Comparison of ENCODE assay signal across 8 cellular contexts in the genomic region with DNA sequence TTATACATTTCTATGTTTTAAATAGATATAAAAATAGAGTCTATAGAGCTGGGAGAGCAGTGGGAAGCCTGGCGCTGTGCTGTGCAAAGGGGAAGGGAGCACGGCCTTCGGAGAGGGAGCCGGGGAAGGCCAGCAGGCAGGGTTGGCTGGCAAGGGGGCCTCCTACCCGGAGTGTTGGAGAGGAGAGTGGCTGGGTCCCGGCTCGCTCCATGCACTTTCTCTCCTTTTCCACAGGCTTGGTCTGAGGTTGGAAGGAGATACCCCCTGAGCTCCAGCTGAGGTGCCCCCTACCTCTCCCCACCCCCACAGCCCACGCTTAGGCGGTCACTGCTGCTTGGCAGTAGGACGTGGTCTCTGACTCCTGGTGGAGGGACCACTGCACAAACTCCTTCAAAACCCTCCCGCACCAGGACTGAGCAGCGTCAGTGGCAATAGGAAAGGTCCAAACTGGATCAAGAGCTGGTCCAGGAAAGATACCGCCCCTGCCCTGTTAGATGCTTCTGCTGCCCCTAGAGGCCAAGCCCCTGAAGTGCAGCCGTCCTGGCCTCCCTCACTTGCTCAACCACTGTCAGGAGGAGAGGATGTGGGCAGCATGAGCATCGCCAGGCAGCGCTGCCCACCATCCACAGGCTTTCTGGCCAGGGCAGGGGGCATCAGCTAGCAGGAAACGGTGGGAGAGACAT. TPM values are rescaled to one million over a fixed set of nuclear protein-coding genes. Genes with fewer than 3 reads are reported as not detected.
DNase-seq lines count a peak whose midpoint lies in the region; ATAC-seq and TF ChIP-seq lines count a peak whose summit lies in the region.

No MANE protein-coding gene starts in this region.

- peak; percentile 57 to 83 (median 78) for TF ChIP-seq CTCF in right lobe of liver (IDR thresholded peaks at IDR 0.05)

- no peak for TF ChIP-seq POLR2A in right lobe of liver (IDR thresholded peaks at IDR 0.05)

- 84% methylated on average over 6 of the region's 17 CpGs for WGBS in right lobe of liver (ENCODE audit: insufficient coverage, low coverage, low lambda C conversion rate, missing lambda C conversion rate)

- no peak overlapping the region for H3K27ac ChIP-seq in right lobe of liver

- no peaks in the 10 kb centered on the region for H3K36me3 ChIP-seq in right lobe of liver

- no peaks in the 10 kb centered on the region for H3K4me1 ChIP-seq in right lobe of liver

- intact Hi-C loops in right lobe of liver (cut with DNase I), result no loop called here

- H3K4me3 ChIP-seq in right lobe of liver, result no peak overlapping the region

- H3K27me3 ChIP-seq in right lobe of liver, result no peaks in the 10 kb centered on the region

- H3K9me3 ChIP-seq in right lobe of liver, result no peaks in the 10 kb centered on the region

- ATAC-seq in GM21515 (IDR thresholded peaks at IDR 0.05; ENCODE audit: unreplicated experiment), result peak; percentile 79
- peak; percentile 81 to 91 (median 84) for ATAC-seq in right lobe of liver
- ATAC-seq in HG03135 (IDR thresholded peaks at IDR 0.05; ENCODE audit: unreplicated experiment), result no peak

- DNase-seq in D341Med (ENCODE audit: low spot score) (peak; percentile 86), NCI-H1694 (lab: John Stamatoyannopoulos, UW) (peak; percentile 44), cerebellar cortex (ENCODE audit: low spot score) (peak; percentile 82), right lobe of liver (peak; percentile 56 to 72 (median 68))
- peak; percentile 74 for DNase-seq in activated CD4-positive, CD25-positive, alpha-beta regulatory T cell treated with anti-CD3 and anti-CD28 coated beads, Interleukin-2, amount 50 U/mL, for 72 hours
- peak; percentile 47 to 57 (median 50) for DNase-seq in stimulated activated CD4-positive, alpha-beta T cell treated with anti-CD3 and anti-CD28 coated beads, TNF-alpha, amount 100 ng/mL, for 48 hours (ENCODE audit: low read depth in 3 of 3)

RNA-seq across cellular contexts. Expression of gene SYT13, which starts 52.9 kb away (rescaled TPM):
- under 1 TPM in 5 of 6 experiments, not detected in 1; 0.12 to 0.63 (median 0.44) TPM for total RNA-seq in right lobe of liver
